ENCODE assay signal across 23 cellular contexts in the genomic region with DNA sequence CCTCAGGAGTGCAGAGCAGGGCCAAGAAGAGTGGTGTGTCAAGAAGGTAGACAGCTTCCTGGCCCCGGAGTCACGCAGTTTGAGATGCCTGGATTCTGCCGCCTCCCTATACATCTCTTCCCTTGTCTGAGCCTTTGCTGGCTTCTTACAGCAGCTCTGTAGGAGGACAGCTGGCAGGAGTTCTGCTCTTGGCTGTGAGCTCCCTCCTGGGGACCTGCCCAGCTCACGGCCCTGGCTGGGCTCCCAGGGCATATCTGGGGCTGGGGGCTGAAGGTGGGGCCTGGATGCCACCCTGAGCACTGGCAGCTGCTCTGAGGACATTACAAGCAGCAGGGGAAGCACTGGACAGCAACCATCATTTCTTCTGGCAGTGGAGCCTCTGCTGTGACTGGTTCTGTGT. TPM values are rescaled to one million over a fixed set of nuclear protein-coding genes. Genes with fewer than 3 reads are reported as not detected.
"Had no signal": no experiment of that assay in that cellular context is flagged by ENCODE, and none has a peak within 500 bp of the region (broad histone marks: within the 10 kb centered on the region; RNA-seq: fewer than 3 reads in every experiment).

No MANE protein-coding gene starts in this region.

- H3K36me3 ChIP-seq: cardiac muscle cell, colonic mucosa, left lung, neutrophil, suprapubic skin, vagina had no signal

- ATAC-seq: activated CD8-positive, alpha-beta T cell treated with anti-CD3 and anti-CD28 coated beads for 36 hours; activated T-helper 17 cell treated with anti-CD3 and anti-CD28 coated beads, Interleukin-2, amount 50 U/mL, for 72 hours; left lung; naive thymus-derived CD4-positive, alpha-beta T cell had no signal

- DNase-seq: activated CD4-positive, alpha-beta T cell treated with anti-CD3 and anti-CD28 coated beads, Interleukin-2, amount 10 ng/mL, durations not matched to agents 24 days and 14 days; activated CD8-positive, alpha-beta T cell treated with anti-CD3 and anti-CD28 coated beads for 36 hours; activated naive CD4-positive, alpha-beta T cell; activated naive CD8-positive, alpha-beta T cell treated with anti-CD3 and anti-CD28 coated beads for 36 hours; activated T-cell treated with anti-CD3 and anti-CD28 coated beads, Interleukin-2, amount 50 U/mL, for 1 hour; amniotic stem cell; colonic mucosa; endodermal cell; foreskin keratinocyte; kidney; left lung; naive thymus-derived CD4-positive, alpha-beta T cell; stimulated activated CD4-positive, alpha-beta T cell treated with anti-CD3 and anti-CD28 coated beads, Interleukin-12 subunit alpha, Interleukin-12 subunit beta, amount 100 ng/mL, for 4 hours; stimulated activated CD4-positive, alpha-beta T cell treated with anti-CD3 and anti-CD28 coated beads, Interleukin-1b, Interleukin-23, amount 100 ng/mL, for 48 hours; stimulated activated CD8-positive, alpha-beta memory T cell treated with anti-CD3 and anti-CD28 coated beads, Interleukin-4, amount 100 ng/mL, for 48 hours; T1000; trophoblast cell had no signal

- H3K9me3 ChIP-seq: colonic mucosa, left lung, neutrophil, suprapubic skin, vagina had no signal

- H3K4me3 ChIP-seq: cardiac muscle cell, colonic mucosa, left lung, suprapubic skin, vagina had no signal

- H3K27me3 ChIP-seq: cardiac muscle cell, colonic mucosa, foreskin keratinocyte, left lung, suprapubic skin, vagina had no signal

RNA-seq across cellular contexts. Expression of a gene that starts 0.8 kb away (rescaled TPM):
- total RNA-seq: activated CD4-positive, alpha-beta T cell treated with anti-CD3 and anti-CD28 coated beads, Interleukin-2, amount 10 ng/mL, durations not matched to agents 24 days and 14 days; activated CD8-positive, alpha-beta T cell treated with anti-CD3 and anti-CD28 coated beads for 36 hours; activated naive CD8-positive, alpha-beta T cell treated with anti-CD3 and anti-CD28 coated beads for 36 hours; activated T-helper 17 cell treated with anti-CD3 and anti-CD28 coated beads, Interleukin-2, amount 50 U/mL, for 72 hours; colonic mucosa; naive thymus-derived CD4-positive, alpha-beta T cell; T-helper 1 cell treated with Interleukin-12 subunit alpha and Interleukin-12 subunit beta and Interleukin-4 antibody, amounts not matched to agents 30 ng/mL and 1 ng/mL, for 36 hours had no signal
